Comparison of ENCODE assay signal across 8 cellular contexts in genomic region chr17:83203472-83204221, GRCh38.
DNase-seq lines count a peak whose midpoint lies in the region; ATAC-seq and TF ChIP-seq lines count a peak whose summit lies in the region.
"Had no signal": no experiment of that assay in that cellular context is flagged by ENCODE, and none has a peak within 500 bp of the region (broad histone marks: within the 10 kb centered on the region; RNA-seq: fewer than 3 reads in every experiment).

No MANE protein-coding gene starts in this region.

- H3K9me3 ChIP-seq in Peyer's patch (no peaks in the 10 kb centered on the region), breast epithelium (no peaks in the 10 kb centered on the region), lower lobe of right lung (no peaks in the 10 kb centered on the region), suprapubic skin (no peaks in the 10 kb centered on the region)

- H3K27ac ChIP-seq in Peyer's patch (peak overlapping the region; percentile 17 to 54 (median 33)), breast epithelium (peak overlapping the region; percentile 84 to 92), lower lobe of right lung (peak overlapping the region; percentile 71), suprapubic skin (peak overlapping the region; percentile 94)

- intact Hi-C loops in breast epithelium (cut with DNase I; ENCODE audit: low total_unique reads): no loop called here
- intact Hi-C loops in lower lobe of right lung (cut with DNase I): no loop called here

- H3K4me1 ChIP-seq in Peyer's patch: peaks cover 0 to 19% (median 15%) of the 10 kb centered on the region in 4 donors
- H3K4me1 ChIP-seq in breast epithelium: peaks cover 6 to 14% of the 10 kb centered on the region in 2 donors
- peaks cover 46% of the 10 kb centered on the region for H3K4me1 ChIP-seq in lower lobe of right lung
- H3K4me1 ChIP-seq in suprapubic skin: peaks cover 59% of the 10 kb centered on the region

- H3K4me3 ChIP-seq in Peyer's patch: no peak overlapping the region
- H3K4me3 ChIP-seq in breast epithelium: no peak overlapping the region
- H3K4me3 ChIP-seq in lower lobe of right lung: no peak overlapping the region
- no peak overlapping the region for H3K4me3 ChIP-seq in suprapubic skin

- 67% methylated on average over 19 of the region's 20 CpGs for WGBS in suprapubic skin

- no peak for TF ChIP-seq EP300 in suprapubic skin (IDR thresholded peaks at IDR 0.05)

- DNase-seq in Peyer's patch (peak; percentile 16 to 47 (median 45)), breast epithelium (ENCODE audit: low spot score in 2 of 2) (peak in 1 of 2 donors; percentile 16), lower lobe of right lung (peak; percentile 48), suprapubic skin (ENCODE audit: low spot score in 2 of 2) (peak; percentile 74 to 79), pons (ENCODE audit: low spot score) (no peak), GM19238 (ENCODE audit: insufficient read length, low spot score) (no peak), cerebellum (ENCODE audit: low spot score) (no peak)
- DNase-seq: islet precursor cell had no signal

- no peak for ATAC-seq in lower lobe of right lung

- no peaks in the 10 kb centered on the region for H3K27me3 ChIP-seq in Peyer's patch
- no peaks in the 10 kb centered on the region for H3K27me3 ChIP-seq in breast epithelium
- H3K27me3 ChIP-seq in lower lobe of right lung (ENCODE audit: low read depth): no peaks in the 10 kb centered on the region
- no peaks in the 10 kb centered on the region for H3K27me3 ChIP-seq in suprapubic skin

- TF ChIP-seq POLR2A in Peyer's patch (IDR thresholded peaks at IDR 0.05) (no peak), breast epithelium (IDR thresholded peaks at IDR 0.05) (no peak), suprapubic skin (IDR thresholded peaks at IDR 0.05) (no peak)

- H3K36me3 ChIP-seq in Peyer's patch (no peaks in the 10 kb centered on the region), breast epithelium (no peaks in the 10 kb centered on the region), lower lobe of right lung (no peaks in the 10 kb centered on the region), suprapubic skin (no peaks in the 10 kb centered on the region)

- TF ChIP-seq CTCF in Peyer's patch (IDR thresholded peaks at IDR 0.05) (no peak), breast epithelium (IDR thresholded peaks at IDR 0.05) (no peak), lower lobe of right lung (IDR thresholded peaks at IDR 0.05) (no peak), suprapubic skin (IDR thresholded peaks at IDR 0.05) (no peak)

Comparison
In these comparisons a context has a peak if more than half of its experiments do, and no peak if none do; other contexts are left out.
1. DNase-seq: peak in Peyer's patch (3 of 3), lower lobe of right lung (single experiment) and suprapubic skin (2 of 2); none in pons (single experiment), GM19238 (single experiment) and cerebellum (single experiment).
2. H3K27ac ChIP-seq: peak in every context shown above with its lines; median percentile 94 in suprapubic skin; 88 in breast epithelium; 71 in lower lobe of right lung; 33 in Peyer's patch.